ENCODE assay signal across 8 cellular contexts in genomic region chr11:47185305-47186075, GRCh38. TPM values are rescaled to one million over a fixed set of nuclear protein-coding genes. Genes with fewer than 3 reads are reported as not detected.
DNase-seq lines count a peak whose midpoint lies in the region; ATAC-seq and TF ChIP-seq lines count a peak whose summit lies in the region.

No MANE protein-coding gene starts in this region.

- H3K27ac Mint-ChIP-seq in CD14-positive monocyte, result no peak overlapping the region
- no peak overlapping the region for H3K27ac Mint-ChIP-seq in activated CD4-positive, alpha-beta T cell treated with anti-CD3 and anti-CD28 coated beads, Interleukin-2, amount 10 ng/mL, durations not matched to agents 7 days and 5 days

- no peak for DNase-seq in CD14-positive monocyte (ENCODE audit: low spot score)
- no peak for DNase-seq in activated CD4-positive, alpha-beta T cell treated with anti-CD3 and anti-CD28 coated beads, Interleukin-2, amount 10 ng/mL, durations not matched to agents 7 days and 5 days
- peak; percentile 57 for DNase-seq in fibroblast of villous mesenchyme (ENCODE audit: low read depth)

- peak overlapping the region; percentile 51 for H2AFZ ChIP-seq in neuron (ENCODE audit: low read depth, low read length)

- no peaks in the 10 kb centered on the region for H3K36me3 Mint-ChIP-seq in CD14-positive monocyte
- peaks cover 2% of the 10 kb centered on the region for H3K36me3 Mint-ChIP-seq in activated CD4-positive, alpha-beta T cell treated with anti-CD3 and anti-CD28 coated beads, Interleukin-2, amount 10 ng/mL, durations not matched to agents 7 days and 5 days (ENCODE audit: low read depth)

- H3K27me3 ChIP-seq in neuron (ENCODE audit: insufficient read depth, low read length), result peaks cover 28% of the 10 kb centered on the region

- H3K4me3 Mint-ChIP-seq in CD14-positive monocyte, result peak overlapping the region; percentile 60 to 76
- H3K4me3 Mint-ChIP-seq in activated CD4-positive, alpha-beta T cell treated with anti-CD3 and anti-CD28 coated beads, Interleukin-2, amount 10 ng/mL, durations not matched to agents 7 days and 5 days, result peak overlapping the region; percentile 34

- peak; percentile 11 for ATAC-seq in HG02981 (IDR thresholded peaks at IDR 0.05; ENCODE audit: unreplicated experiment)
- no peak for ATAC-seq in GM21619 (IDR thresholded peaks at IDR 0.05; ENCODE audit: unreplicated experiment)
- ATAC-seq in GM21825 (IDR thresholded peaks at IDR 0.05; ENCODE audit: unreplicated experiment), result no peak
- ATAC-seq in HG03342 (IDR thresholded peaks at IDR 0.05; ENCODE audit: unreplicated experiment), result no peak

- POLR2A ChIA-PET in activated CD4-positive, alpha-beta T cell treated with anti-CD3 and anti-CD28 coated beads, Interleukin-2, amount 10 ng/mL, durations not matched to agents 7 days and 5 days (lab: Charles Lee), result no interaction called here

- H3K9me3 Mint-ChIP-seq in CD14-positive monocyte, result peaks cover 0 to 14% (median 0%) of the 10 kb centered on the region in 7 donors
- H3K9me3 Mint-ChIP-seq in activated CD4-positive, alpha-beta T cell treated with anti-CD3 and anti-CD28 coated beads, Interleukin-2, amount 10 ng/mL, durations not matched to agents 7 days and 5 days, result no peaks in the 10 kb centered on the region

- peaks cover 48 to 61% (median 51%) of the 10 kb centered on the region in 3 donors for H3K27me3 Mint-ChIP-seq in CD14-positive monocyte (ENCODE audit: low read depth in 3 of 3)
- peaks cover 36% of the 10 kb centered on the region for H3K27me3 Mint-ChIP-seq in activated CD4-positive, alpha-beta T cell treated with anti-CD3 and anti-CD28 coated beads, Interleukin-2, amount 10 ng/mL, durations not matched to agents 7 days and 5 days

- TF ChIP-seq CTCF in CD14-positive monocyte (IDR thresholded peaks at IDR 0.05) (no peak), fibroblast of villous mesenchyme (IDR thresholded peaks at IDR 0.05; ENCODE audit: insufficient read depth, low read depth, low read length) (peak; percentile 1)

- H3K4me3 ChIP-seq in fibroblast of villous mesenchyme (ENCODE audit: low read depth, low read length) (peak overlapping the region; percentile 75), neuron (ENCODE audit: low read length) (peak overlapping the region; percentile 45)

- H3K4me1 Mint-ChIP-seq in CD14-positive monocyte, result peaks cover 14% of the 10 kb centered on the region
- peaks cover 13% of the 10 kb centered on the region for H3K4me1 Mint-ChIP-seq in activated CD4-positive, alpha-beta T cell treated with anti-CD3 and anti-CD28 coated beads, Interleukin-2, amount 10 ng/mL, durations not matched to agents 7 days and 5 days

- H3K36me3 ChIP-seq in neuron (ENCODE audit: insufficient read depth, low read length), result no peaks in the 10 kb centered on the region

- intact Hi-C loops in CD14-positive monocyte (cut with micrococcal nuclease), result no loop called here

- H3K9me3 ChIP-seq in neuron (ENCODE audit: low read length), result no peaks in the 10 kb centered on the region

- peaks cover 17% of the 10 kb centered on the region for H3K4me1 ChIP-seq in neuron (ENCODE audit: insufficient read depth, low read length)

- CTCF ChIA-PET in activated CD4-positive, alpha-beta T cell treated with anti-CD3 and anti-CD28 coated beads, Interleukin-2, amount 10 ng/mL, durations not matched to agents 7 days and 5 days (lab: Charles Lee), result interaction anchor here (0.9 to 1.5 kb wide), 6 partner anchors 12 to 205 kb away, joined by 3 to 5 read pairs (median 4); no protein-coding TSS in a partner anchor

RNA-seq across cellular contexts. Expression of gene PACSIN3, which starts 0.7 kb away (rescaled TPM):
- polyA plus RNA-seq in CD14-positive monocyte, result not detected
- total RNA-seq in activated CD4-positive, alpha-beta T cell treated with anti-CD3 and anti-CD28 coated beads, Interleukin-2, amount 10 ng/mL, durations not matched to agents 7 days and 5 days, result 1 to 10 TPM; 1.8 to 2.2 TPM
- 26.7 and 39.3 TPM in 2 replicates for total RNA-seq in fibroblast of villous mesenchyme

RNA-seq across cellular contexts. Expression of gene ARFGAP2, which starts 8.8 kb away (rescaled TPM):
- polyA plus RNA-seq in CD14-positive monocyte, result 10 to 100 TPM; 59.7 to 61.0 TPM
- total RNA-seq in activated CD4-positive, alpha-beta T cell treated with anti-CD3 and anti-CD28 coated beads, Interleukin-2, amount 10 ng/mL, durations not matched to agents 7 days and 5 days, result 100 to 1,000 TPM in 1 of 2 experiments, 10 to 100 TPM in 1; 88.1 to 103 TPM
- 101 and 112 TPM in 2 replicates for total RNA-seq in fibroblast of villous mesenchyme

RNA-seq across cellular contexts. Expression of gene DDB2, which starts 29.3 kb away (rescaled TPM):
- 1 to 10 TPM; 5.9 to 9.0 TPM for polyA plus RNA-seq in CD14-positive monocyte
- 100 to 1,000 TPM; 156 to 166 TPM for total RNA-seq in activated CD4-positive, alpha-beta T cell treated with anti-CD3 and anti-CD28 coated beads, Interleukin-2, amount 10 ng/mL, durations not matched to agents 7 days and 5 days
- total RNA-seq in fibroblast of villous mesenchyme, result 37.7 and 47.1 TPM in 2 replicates
